Comparison of ENCODE assay signal across 1 cellular context in the genomic region with DNA sequence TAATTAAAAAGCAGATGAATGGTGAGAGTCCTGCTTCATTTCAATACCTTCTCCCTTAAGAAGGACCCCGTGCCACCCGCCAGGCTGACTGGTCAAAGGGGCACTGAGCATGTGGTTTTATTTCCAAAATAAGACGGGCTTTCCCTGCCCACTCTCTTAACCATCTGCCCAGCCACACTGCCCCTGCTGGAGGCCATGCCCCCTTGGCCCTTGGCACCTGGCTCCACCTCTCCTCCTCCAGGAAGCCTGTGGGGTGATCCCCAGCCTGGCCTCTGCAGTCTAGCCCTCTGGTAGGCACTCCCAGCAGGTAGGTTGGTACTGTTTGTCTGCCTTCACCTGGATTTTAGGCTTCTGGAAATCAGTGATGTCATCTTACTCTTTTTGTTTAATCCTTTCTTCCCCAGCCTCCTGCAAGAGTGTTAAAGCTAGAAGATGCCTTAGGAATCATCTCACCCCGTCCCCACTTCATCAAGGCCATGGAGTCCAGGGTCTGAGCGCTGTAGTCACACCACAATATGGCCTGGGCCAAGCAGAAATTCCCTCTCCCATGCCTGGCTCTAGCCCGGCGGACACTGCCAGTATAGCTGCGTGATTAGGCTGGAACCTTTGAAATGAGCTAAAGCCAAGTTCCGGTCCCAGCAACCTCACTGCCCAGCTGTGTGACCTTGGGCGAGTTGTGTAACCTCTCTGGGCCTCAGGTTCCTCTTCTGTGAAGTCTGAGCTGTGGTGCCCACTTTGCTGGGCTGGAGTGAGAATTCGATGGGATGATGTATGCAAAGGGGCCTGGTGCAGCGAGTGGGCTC.
TF ChIP-seq lines count a peak whose summit lies in the region.

No MANE protein-coding gene starts in this region.

TF ChIP-seq in HepG2, 621 proteins besides CTCF, POLR2A, EP300 and RAD21 (continued from another document):
- TF ChIP-seq, protein P1, sequence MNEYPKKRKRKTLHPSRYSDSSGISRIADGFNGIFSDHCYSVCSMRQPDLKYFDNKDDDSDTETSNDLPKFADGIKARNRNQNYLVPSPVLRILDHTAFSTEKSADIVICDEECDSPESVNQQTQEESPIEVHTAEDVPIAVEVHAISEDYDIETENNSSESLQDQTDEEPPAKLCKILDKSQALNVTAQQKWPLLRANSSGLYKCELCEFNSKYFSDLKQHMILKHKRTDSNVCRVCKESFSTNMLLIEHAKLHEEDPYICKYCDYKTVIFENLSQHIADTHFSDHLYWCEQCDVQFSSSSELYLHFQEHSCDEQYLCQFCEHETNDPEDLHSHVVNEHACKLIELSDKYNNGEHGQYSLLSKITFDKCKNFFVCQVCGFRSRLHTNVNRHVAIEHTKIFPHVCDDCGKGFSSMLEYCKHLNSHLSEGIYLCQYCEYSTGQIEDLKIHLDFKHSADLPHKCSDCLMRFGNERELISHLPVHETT (CRISPR knock-in tag; conservative IDR thresholded peaks at IDR 0.05), result no peak
- TF ChIP-seq BHLHE40 (IDR thresholded peaks at IDR 0.05; ENCODE audit: low read length) (no peak), NFKB2 (CRISPR knock-in tag; IDR thresholded peaks at IDR 0.05; ENCODE audit: borderline replicate concordance) (0 out of 2 replicates have a peak, but pooled peaks have one; percentile 36), ZBTB38 (CRISPR knock-in tag; IDR thresholded peaks at IDR 0.05) (no peak), ERF (CRISPR knock-in tag; IDR thresholded peaks at IDR 0.05) (no peak), BRD4 (CRISPR knock-in tag; IDR thresholded peaks at IDR 0.05) (peak; percentile 51; the same call in 1 of the 2 replicates), ZNF709 (CRISPR knock-in tag; IDR thresholded peaks at IDR 0.05) (no peak), NR2F6 (IDR thresholded peaks at IDR 0.05) (no peak), NR2F6 (CRISPR knock-in tag; IDR thresholded peaks at IDR 0.05) (peak; percentile 44; the same call in 1 of the 2 replicates), FLYWCH1 (CRISPR knock-in tag; IDR thresholded peaks at IDR 0.05) (no peak)
- TF ChIP-seq, protein P2, sequence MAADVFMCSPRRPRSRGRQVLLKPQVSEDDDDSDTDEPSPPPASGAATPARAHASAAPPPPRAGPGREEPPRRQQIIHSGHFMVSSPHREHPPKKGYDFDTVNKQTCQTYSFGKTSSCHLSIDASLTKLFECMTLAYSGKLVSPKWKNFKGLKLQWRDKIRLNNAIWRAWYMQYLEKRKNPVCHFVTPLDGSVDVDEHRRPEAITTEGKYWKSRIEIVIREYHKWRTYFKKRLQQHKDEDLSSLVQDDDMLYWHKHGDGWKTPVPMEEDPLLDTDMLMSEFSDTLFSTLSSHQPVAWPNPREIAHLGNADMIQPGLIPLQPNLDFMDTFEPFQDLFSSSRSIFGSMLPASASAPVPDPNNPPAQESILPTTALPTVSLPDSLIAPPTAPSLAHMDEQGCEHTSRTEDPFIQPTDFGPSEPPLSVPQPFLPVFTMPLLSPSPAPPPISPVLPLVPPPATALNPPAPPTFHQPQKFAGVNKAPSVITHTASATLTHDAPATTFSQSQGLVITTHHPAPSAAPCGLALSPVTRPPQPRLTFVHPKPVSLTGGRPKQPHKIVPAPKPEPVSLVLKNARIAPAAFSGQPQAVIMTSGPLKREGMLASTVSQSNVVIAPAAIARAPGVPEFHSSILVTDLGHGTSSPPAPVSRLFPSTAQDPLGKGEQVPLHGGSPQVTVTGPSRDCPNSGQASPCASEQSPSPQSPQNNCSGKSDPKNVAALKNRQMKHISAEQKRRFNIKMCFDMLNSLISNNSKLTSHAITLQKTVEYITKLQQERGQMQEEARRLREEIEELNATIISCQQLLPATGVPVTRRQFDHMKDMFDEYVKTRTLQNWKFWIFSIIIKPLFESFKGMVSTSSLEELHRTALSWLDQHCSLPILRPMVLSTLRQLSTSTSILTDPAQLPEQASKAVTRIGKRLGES (CRISPR knock-in tag; IDR thresholded peaks at IDR 0.05; ENCODE audit: borderline replicate concordance), result no peak
- TF ChIP-seq, protein P3, sequence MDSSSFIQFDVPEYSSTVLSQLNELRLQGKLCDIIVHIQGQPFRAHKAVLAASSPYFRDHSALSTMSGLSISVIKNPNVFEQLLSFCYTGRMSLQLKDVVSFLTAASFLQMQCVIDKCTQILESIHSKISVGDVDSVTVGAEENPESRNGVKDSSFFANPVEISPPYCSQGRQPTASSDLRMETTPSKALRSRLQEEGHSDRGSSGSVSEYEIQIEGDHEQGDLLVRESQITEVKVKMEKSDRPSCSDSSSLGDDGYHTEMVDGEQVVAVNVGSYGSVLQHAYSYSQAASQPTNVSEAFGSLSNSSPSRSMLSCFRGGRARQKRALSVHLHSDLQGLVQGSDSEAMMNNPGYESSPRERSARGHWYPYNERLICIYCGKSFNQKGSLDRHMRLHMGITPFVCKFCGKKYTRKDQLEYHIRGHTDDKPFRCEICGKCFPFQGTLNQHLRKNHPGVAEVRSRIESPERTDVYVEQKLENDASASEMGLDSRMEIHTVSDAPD (CRISPR knock-in tag; IDR thresholded peaks at IDR 0.05), result no peak
- TF ChIP-seq, protein P4, sequence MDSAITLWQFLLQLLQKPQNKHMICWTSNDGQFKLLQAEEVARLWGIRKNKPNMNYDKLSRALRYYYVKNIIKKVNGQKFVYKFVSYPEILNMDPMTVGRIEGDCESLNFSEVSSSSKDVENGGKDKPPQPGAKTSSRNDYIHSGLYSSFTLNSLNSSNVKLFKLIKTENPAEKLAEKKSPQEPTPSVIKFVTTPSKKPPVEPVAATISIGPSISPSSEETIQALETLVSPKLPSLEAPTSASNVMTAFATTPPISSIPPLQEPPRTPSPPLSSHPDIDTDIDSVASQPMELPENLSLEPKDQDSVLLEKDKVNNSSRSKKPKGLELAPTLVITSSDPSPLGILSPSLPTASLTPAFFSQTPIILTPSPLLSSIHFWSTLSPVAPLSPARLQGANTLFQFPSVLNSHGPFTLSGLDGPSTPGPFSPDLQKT (CRISPR knock-in tag; IDR thresholded peaks at IDR 0.05; ENCODE audit: borderline replicate concordance), result no peak
- TF ChIP-seq, protein P5, sequence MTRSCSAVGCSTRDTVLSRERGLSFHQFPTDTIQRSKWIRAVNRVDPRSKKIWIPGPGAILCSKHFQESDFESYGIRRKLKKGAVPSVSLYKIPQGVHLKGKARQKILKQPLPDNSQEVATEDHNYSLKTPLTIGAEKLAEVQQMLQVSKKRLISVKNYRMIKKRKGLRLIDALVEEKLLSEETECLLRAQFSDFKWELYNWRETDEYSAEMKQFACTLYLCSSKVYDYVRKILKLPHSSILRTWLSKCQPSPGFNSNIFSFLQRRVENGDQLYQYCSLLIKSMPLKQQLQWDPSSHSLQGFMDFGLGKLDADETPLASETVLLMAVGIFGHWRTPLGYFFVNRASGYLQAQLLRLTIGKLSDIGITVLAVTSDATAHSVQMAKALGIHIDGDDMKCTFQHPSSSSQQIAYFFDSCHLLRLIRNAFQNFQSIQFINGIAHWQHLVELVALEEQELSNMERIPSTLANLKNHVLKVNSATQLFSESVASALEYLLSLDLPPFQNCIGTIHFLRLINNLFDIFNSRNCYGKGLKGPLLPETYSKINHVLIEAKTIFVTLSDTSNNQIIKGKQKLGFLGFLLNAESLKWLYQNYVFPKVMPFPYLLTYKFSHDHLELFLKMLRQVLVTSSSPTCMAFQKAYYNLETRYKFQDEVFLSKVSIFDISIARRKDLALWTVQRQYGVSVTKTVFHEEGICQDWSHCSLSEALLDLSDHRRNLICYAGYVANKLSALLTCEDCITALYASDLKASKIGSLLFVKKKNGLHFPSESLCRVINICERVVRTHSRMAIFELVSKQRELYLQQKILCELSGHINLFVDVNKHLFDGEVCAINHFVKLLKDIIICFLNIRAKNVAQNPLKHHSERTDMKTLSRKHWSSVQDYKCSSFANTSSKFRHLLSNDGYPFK (CRISPR knock-in tag; IDR thresholded peaks at IDR 0.05; ENCODE audit: borderline replicate concordance), result 0 out of 2 replicates have a peak, but pooled peaks have one; percentile 54
- TF ChIP-seq, protein P6, sequence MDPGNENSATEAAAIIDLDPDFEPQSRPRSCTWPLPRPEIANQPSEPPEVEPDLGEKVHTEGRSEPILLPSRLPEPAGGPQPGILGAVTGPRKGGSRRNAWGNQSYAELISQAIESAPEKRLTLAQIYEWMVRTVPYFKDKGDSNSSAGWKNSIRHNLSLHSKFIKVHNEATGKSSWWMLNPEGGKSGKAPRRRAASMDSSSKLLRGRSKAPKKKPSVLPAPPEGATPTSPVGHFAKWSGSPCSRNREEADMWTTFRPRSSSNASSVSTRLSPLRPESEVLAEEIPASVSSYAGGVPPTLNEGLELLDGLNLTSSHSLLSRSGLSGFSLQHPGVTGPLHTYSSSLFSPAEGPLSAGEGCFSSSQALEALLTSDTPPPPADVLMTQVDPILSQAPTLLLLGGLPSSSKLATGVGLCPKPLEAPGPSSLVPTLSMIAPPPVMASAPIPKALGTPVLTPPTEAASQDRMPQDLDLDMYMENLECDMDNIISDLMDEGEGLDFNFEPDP (CRISPR knock-in tag; conservative IDR thresholded peaks at IDR 0.05), result no peak
- TF ChIP-seq, protein P7, sequence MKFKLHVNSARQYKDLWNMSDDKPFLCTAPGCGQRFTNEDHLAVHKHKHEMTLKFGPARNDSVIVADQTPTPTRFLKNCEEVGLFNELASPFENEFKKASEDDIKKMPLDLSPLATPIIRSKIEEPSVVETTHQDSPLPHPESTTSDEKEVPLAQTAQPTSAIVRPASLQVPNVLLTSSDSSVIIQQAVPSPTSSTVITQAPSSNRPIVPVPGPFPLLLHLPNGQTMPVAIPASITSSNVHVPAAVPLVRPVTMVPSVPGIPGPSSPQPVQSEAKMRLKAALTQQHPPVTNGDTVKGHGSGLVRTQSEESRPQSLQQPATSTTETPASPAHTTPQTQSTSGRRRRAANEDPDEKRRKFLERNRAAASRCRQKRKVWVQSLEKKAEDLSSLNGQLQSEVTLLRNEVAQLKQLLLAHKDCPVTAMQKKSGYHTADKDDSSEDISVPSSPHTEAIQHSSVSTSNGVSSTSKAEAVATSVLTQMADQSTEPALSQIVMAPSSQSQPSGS (CRISPR knock-in tag; IDR thresholded peaks at IDR 0.05), result no peak
- TF ChIP-seq, protein P8, sequence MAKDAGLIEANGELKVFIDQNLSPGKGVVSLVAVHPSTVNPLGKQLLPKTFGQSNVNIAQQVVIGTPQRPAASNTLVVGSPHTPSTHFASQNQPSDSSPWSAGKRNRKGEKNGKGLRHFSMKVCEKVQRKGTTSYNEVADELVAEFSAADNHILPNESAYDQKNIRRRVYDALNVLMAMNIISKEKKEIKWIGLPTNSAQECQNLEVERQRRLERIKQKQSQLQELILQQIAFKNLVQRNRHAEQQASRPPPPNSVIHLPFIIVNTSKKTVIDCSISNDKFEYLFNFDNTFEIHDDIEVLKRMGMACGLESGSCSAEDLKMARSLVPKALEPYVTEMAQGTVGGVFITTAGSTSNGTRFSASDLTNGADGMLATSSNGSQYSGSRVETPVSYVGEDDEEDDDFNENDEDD (CRISPR knock-in tag; IDR thresholded peaks at IDR 0.05; ENCODE audit: borderline replicate concordance), result no peak
